Comparison of ENCODE assay signal across 8 cellular contexts in genomic region chr17:36936455-36936934, GRCh38. TPM values are rescaled to one million over a fixed set of nuclear protein-coding genes. Genes with fewer than 3 reads are reported as not detected.
DNase-seq lines count a peak whose midpoint lies in the region; ATAC-seq and TF ChIP-seq lines count a peak whose summit lies in the region.

No MANE protein-coding gene starts in this region.

- peak; percentile 50 for DNase-seq in KBM-7
- DNase-seq in astrocyte of the hippocampus (ENCODE audit: low read depth, low spot score): peak; percentile 49
- peak in 2 of 10 donors; percentile 18 to 22 for DNase-seq in naive thymus-derived CD8-positive, alpha-beta T cell
- DNase-seq in SIG-M5 (lab: John Stamatoyannopoulos, UW): no peak
- no peak for DNase-seq in SW480 (ENCODE audit: low spot score)
- no peak for DNase-seq in activated gamma-delta T cell (lab: John Stamatoyannopoulos, UW)
- DNase-seq in hippocampal formation (lab: John Stamatoyannopoulos, UW): no peak

- H3K4me1 Mint-ChIP-seq in naive thymus-derived CD8-positive, alpha-beta T cell: peaks cover 37 to 97% (median 77%) of the 10 kb centered on the region in 4 donors

- H3K27ac ChIP-seq in DOHH2 (ENCODE audit: low read depth, low read length): no peak overlapping the region

- no peak overlapping the region for H3K27ac Mint-ChIP-seq in naive thymus-derived CD8-positive, alpha-beta T cell

- ATAC-seq in naive thymus-derived CD8-positive, alpha-beta T cell: no peak

- peak overlapping the region; percentile 44; the same call in 1 of the 2 replicates for H3K4me3 ChIP-seq in DOHH2 (ENCODE audit: low read length)

- H3K9me3 Mint-ChIP-seq in naive thymus-derived CD8-positive, alpha-beta T cell: peaks cover 0 to 4% (median 0%) of the 10 kb centered on the region in 9 donors

- H3K27me3 Mint-ChIP-seq in naive thymus-derived CD8-positive, alpha-beta T cell: peaks cover 52 to 95% (median 72%) of the 10 kb centered on the region in 5 donors

- POLR2A ChIA-PET in naive thymus-derived CD8-positive, alpha-beta T cell (lab: Charles Lee): interaction anchor here (4.2 kb wide), 1 partner anchor 12 kb away, joined by 22 read pairs; the partner anchor contains the start of gene AATF

- H3F3A ChIP-seq in DOHH2 (ENCODE audit: control insufficient read depth, insufficient read depth): no peaks in the 10 kb centered on the region

- in situ Hi-C loops in KBM-7 (cut with MboI; ENCODE audit: low pct_unique_long_range_greater_than_20kb, low sequenced_read_pairs): no loop called here

- H3K9me2 ChIP-seq in DOHH2 (replicated peaks; ENCODE audit: control insufficient read depth, low read length): no peaks in the 10 kb centered on the region

- 0 out of 2 replicates have a peak, but pooled peaks cover 8% of the 10 kb centered on the region for H4K20me1 ChIP-seq in DOHH2 (ENCODE audit: control insufficient read depth, insufficient read depth, low read depth, low read length)

- H3K9me3 ChIP-seq in DOHH2 (ENCODE audit: control insufficient read depth, insufficient read depth, low read length): no peaks in the 10 kb centered on the region

- H3K4me3 Mint-ChIP-seq in naive thymus-derived CD8-positive, alpha-beta T cell: peak overlapping the region; percentile 54 to 85 (median 71)

- no peak for TF ChIP-seq CTCF in DOHH2 (IDR thresholded peaks at IDR 0.05; ENCODE audit: low read depth, low read length, poor library complexity, severe bottlenecking)

- H3K36me3 Mint-ChIP-seq in naive thymus-derived CD8-positive, alpha-beta T cell: peaks cover 0 to 9% (median 0%) of the 10 kb centered on the region in 3 donors

- H3K4me2 ChIP-seq in DOHH2 (ENCODE audit: low read length): peak overlapping the region; percentile 73

- H3K79me2 ChIP-seq in DOHH2 (ENCODE audit: control insufficient read depth, low read length): no peaks in the 10 kb centered on the region

- peaks cover 39% of the 10 kb centered on the region for H3K4me1 ChIP-seq in DOHH2 (ENCODE audit: control insufficient read depth, low read length)

- H3K27me3 ChIP-seq in DOHH2 (ENCODE audit: control insufficient read depth, low read length): peaks cover 93% of the 10 kb centered on the region

- H3K36me3 ChIP-seq in DOHH2 (ENCODE audit: control insufficient read depth, low read length): no peaks in the 10 kb centered on the region

RNA-seq across cellular contexts. Expression of gene LHX1, which starts 0.8 kb away (rescaled TPM):
- not detected for total RNA-seq in naive thymus-derived CD8-positive, alpha-beta T cell
- polyA plus RNA-seq in naive thymus-derived CD8-positive, alpha-beta T cell: not detected

RNA-seq across cellular contexts. Expression of gene AATF, which starts 12.3 kb away (rescaled TPM):
- total RNA-seq in naive thymus-derived CD8-positive, alpha-beta T cell: 10 to 100 TPM; 59.7 to 65.0 TPM
- 10 to 100 TPM; 64.2 to 89.7 (median 69.9) TPM for polyA plus RNA-seq in naive thymus-derived CD8-positive, alpha-beta T cell

Comparison
In these comparisons a context has a peak if more than half of its experiments do, and no peak if none do; other contexts are left out.
1. DNase-seq: peak in KBM-7 (single experiment) and astrocyte of the hippocampus (single experiment); none in SIG-M5 (single experiment), SW480 (single experiment), activated gamma-delta T cell (single experiment) and hippocampal formation (0 of 2).